21 cellular contexts compared by ENCODE assay signal in the genomic region with DNA sequence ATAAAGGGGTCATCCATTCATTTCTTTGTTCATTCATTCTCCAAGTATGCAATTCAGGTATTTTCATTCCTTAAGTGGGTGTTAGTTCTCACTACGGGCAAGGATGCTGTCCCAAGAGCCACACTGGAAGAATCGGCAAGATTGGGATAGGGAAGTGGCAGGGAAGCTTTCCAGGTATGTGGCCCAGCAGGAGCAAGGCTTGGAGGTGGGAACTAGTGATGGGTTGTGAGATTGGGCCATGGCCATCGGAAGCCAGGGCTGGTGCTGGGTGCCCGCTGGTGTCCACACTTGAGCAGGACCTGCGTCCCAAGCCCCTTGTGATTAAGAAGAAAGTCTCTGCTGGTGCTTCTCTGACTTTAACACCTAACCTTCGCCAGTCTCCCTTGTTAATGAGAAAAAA. TPM values are rescaled to one million over a fixed set of nuclear protein-coding genes. Genes with fewer than 3 reads are reported as not detected.
A peak's percentile ranks its signal among the peaks of the same experiment; 100 is the strongest.
DNase-seq lines count a peak whose midpoint lies in the region; ATAC-seq, FAIRE-seq and TF ChIP-seq lines count a peak whose summit lies in the region.
"Had no signal": no experiment of that assay in that cellular context is flagged by ENCODE, and none has a peak within 500 bp of the region (broad histone marks: within the 10 kb centered on the region; RNA-seq: fewer than 3 reads in every experiment).

No MANE protein-coding gene starts in this region.

- no peak overlapping the region for H3K9ac ChIP-seq in HepG2 (ENCODE audit: insufficient read depth, low read depth, low read length)
- H3K9ac ChIP-seq in endodermal cell (ENCODE audit: extremely low read depth, low read length, poor library complexity, severe bottlenecking), result no peak overlapping the region
- no peak overlapping the region for H3K9ac ChIP-seq in neuronal stem cell (ENCODE audit: low read depth, low read length, poor library complexity)

- peaks cover 1% of the 10 kb centered on the region for H3K79me1 ChIP-seq in neuronal stem cell (ENCODE audit: low read depth, low read length)

- POLR2A ChIA-PET in HepG2 (lab: Yijun Ruan, JAX), result no interaction called here

- peaks cover 18% of the 10 kb centered on the region for H3K27me3 Mint-ChIP-seq in endodermal cell (ENCODE audit: insufficient read depth)

- CTCF ChIA-PET in HepG2 (lab: Yijun Ruan, JAX; ENCODE audit: low intra/inter-chr PET ratio, low total read pairs), result no interaction called here

- H2BK15ac ChIP-seq in neuronal stem cell (ENCODE audit: low read length), result peak overlapping the region; percentile 61

- no peak overlapping the region for H2BK5ac ChIP-seq in neuronal stem cell (ENCODE audit: low read length)

- no peak overlapping the region for H2BK12ac ChIP-seq in neuronal stem cell (ENCODE audit: low read length)

- H3K36me3 Mint-ChIP-seq in endodermal cell (ENCODE audit: low read depth), result no peaks in the 10 kb centered on the region
- H3K36me3 Mint-ChIP-seq: IgD-negative memory B cell had no signal

- no peak for DNase-seq in HepG2 (ENCODE audit: low spot score)
- DNase-seq in right lobe of liver, result no peak
- DNase-seq in endodermal cell, result peak; percentile 59
- no peak for DNase-seq in neuronal stem cell (ENCODE audit: low spot score)
- DNase-seq in NK-92 (lab: John Stamatoyannopoulos, UW; ENCODE audit: unreplicated experiment), result no peak
- no peak for DNase-seq in NCI-H1694 (lab: John Stamatoyannopoulos, UW)
- DNase-seq in activated CD4-positive, alpha-beta T cell treated with anti-CD3 and anti-CD28 coated beads, Interleukin-2, amount 50 U/mL, for 1 hour, result no peak
- DNase-seq: AML-193; Caco-2; CD4-positive, alpha-beta T cell; HFFc6 had no signal

- no peak overlapping the region for H4K8ac ChIP-seq in neuronal stem cell (ENCODE audit: low read depth, low read length)

- intact Hi-C loops in HepG2 (cut with micrococcal nuclease; ENCODE audit: unreplicated experiment), result no loop called here
- intact Hi-C loops in right lobe of liver (cut with DNase I), result no loop called here

- TF ChIP-seq RAD21 in HepG2 (CRISPR knock-in tag; IDR thresholded peaks at IDR 0.05), result no peak

- H2BK120ac ChIP-seq in neuronal stem cell (ENCODE audit: low read depth, low read length), result no peak overlapping the region

- TF ChIP-seq POLR2A in HepG2 (IDR thresholded peaks at IDR 0.05; ENCODE audit: insufficient read depth in 1 of 2, low read depth in 2 of 2, low read length in 2 of 2), result no peak
- TF ChIP-seq POLR2A in right lobe of liver (IDR thresholded peaks at IDR 0.05), result no peak

- ATAC-seq in HepG2, result no peak
- ATAC-seq in right lobe of liver, result no peak
- ATAC-seq: A549, HCT116 had no signal

- H3K4me1 ChIP-seq in HepG2 (ENCODE audit: insufficient read depth, low read length) (peaks cover 30% of the 10 kb centered on the region), right lobe of liver (peaks cover 0 to 4% (median 0%) of the 10 kb centered on the region in 4 donors), endodermal cell (ENCODE audit: control insufficient read depth, insufficient read depth, low read length) (peaks cover 5% of the 10 kb centered on the region), neuronal stem cell (ENCODE audit: control insufficient read depth in 2 of 2, insufficient read depth in 1 of 2, low read depth in 1 of 2, low read length in 2 of 2) (peaks cover 28 to 36% of the 10 kb centered on the region in 2 donors)
- H3K4me1 ChIP-seq: A549, Caco-2 had no signal

- H3K36me3 ChIP-seq in HepG2 (replicated peaks in 1 of 2; ENCODE audit: control insufficient read depth in 1 of 2, insufficient read depth in 2 of 2, low read length in 2 of 2), result no peaks in the 10 kb centered on the region
- no peaks in the 10 kb centered on the region for H3K36me3 ChIP-seq in right lobe of liver
- H3K36me3 ChIP-seq in endodermal cell (ENCODE audit: control insufficient read depth, insufficient read depth, low read length), result no peaks in the 10 kb centered on the region
- H3K36me3 ChIP-seq in neuronal stem cell (replicated peaks in 1 of 2; ENCODE audit: control insufficient read depth in 2 of 2, insufficient read depth in 2 of 2, low read length in 2 of 2), result peaks cover 0 to 2% of the 10 kb centered on the region in 2 donors

- H4K20me1 ChIP-seq in HepG2 (ENCODE audit: insufficient read depth, low read length), result no peaks in the 10 kb centered on the region

- H3K9me3 ChIP-seq in HepG2 (ENCODE audit: low read length), result no peaks in the 10 kb centered on the region
- no peaks in the 10 kb centered on the region for H3K9me3 ChIP-seq in right lobe of liver
- no peaks in the 10 kb centered on the region for H3K9me3 ChIP-seq in endodermal cell (ENCODE audit: control insufficient read depth, low read length)
- H3K9me3 ChIP-seq in neuronal stem cell (replicated peaks in 1 of 2; ENCODE audit: control insufficient read depth in 2 of 2, insufficient read depth in 1 of 2, low read depth in 1 of 2, low read length in 2 of 2), result peaks cover 0 to 3% of the 10 kb centered on the region in 2 donors
- H3K9me3 ChIP-seq: A549, Caco-2 had no signal

- H3K4me1 Mint-ChIP-seq in endodermal cell, result peaks cover 26% of the 10 kb centered on the region

- H3K4me3 ChIP-seq in HepG2 (replicated peaks in 1 of 3; ENCODE audit: insufficient read depth in 1 of 3, low read depth in 2 of 3, low read length in 3 of 3) (no peak overlapping the region), right lobe of liver (no peak overlapping the region), endodermal cell (ENCODE audit: low read length) (no peak overlapping the region), neuronal stem cell (ENCODE audit: low read length in 2 of 2) (no peak overlapping the region)
- H3K4me3 ChIP-seq: A549 had no signal

- TF ChIP-seq EP300 in HepG2 (IDR thresholded peaks at IDR 0.05; ENCODE audit: low read depth in 2 of 2, low read length in 2 of 2) (no peak), HepG2 (CRISPR knock-in tag; IDR thresholded peaks at IDR 0.05; ENCODE audit: borderline replicate concordance) (no peak)

- peaks cover 11 to 75% of the 10 kb centered on the region in 2 experiments for H3K27me3 ChIP-seq in HepG2 (ENCODE audit: control insufficient read depth in 1 of 2, insufficient read depth in 2 of 2, low read length in 2 of 2)
- no peaks in the 10 kb centered on the region for H3K27me3 ChIP-seq in right lobe of liver
- H3K27me3 ChIP-seq in endodermal cell (ENCODE audit: control insufficient read depth, insufficient read depth, low read length, poor library complexity, severe bottlenecking), result peaks cover 5% of the 10 kb centered on the region
- H3K27me3 ChIP-seq in neuronal stem cell (ENCODE audit: control insufficient read depth in 3 of 3, insufficient read depth in 3 of 3, low read depth in 1 of 3, low read length in 3 of 3), result peaks cover 0 to 3% (median 0%) of the 10 kb centered on the region in 3 experiments

- H3K27ac ChIP-seq in HepG2 (ENCODE audit: extremely low read length, insufficient read depth, low read length), result no peak overlapping the region
- H3K27ac ChIP-seq in right lobe of liver, result no peak overlapping the region
- no peak overlapping the region for H3K27ac ChIP-seq in endodermal cell (ENCODE audit: low read depth, low read length)
- H3K27ac ChIP-seq in neuronal stem cell (replicated peaks; ENCODE audit: low read length), result no peak overlapping the region
- H3K27ac ChIP-seq: 22Rv1, A549, C4-2B, HL-60 had no signal

- no peak overlapping the region for H3K14ac ChIP-seq in neuronal stem cell (ENCODE audit: low read length)

- BruUV-seq in HepG2 (replicated peaks; lab: Mats Ljungman, UMichigan), result no TSS peak

- no peak overlapping the region for H4K91ac ChIP-seq in neuronal stem cell (ENCODE audit: low read depth, low read length, poor library complexity)

- no peak overlapping the region for H2AFZ ChIP-seq in HepG2 (ENCODE audit: low read length)
- no peak overlapping the region for H2AFZ ChIP-seq in neuronal stem cell (ENCODE audit: low read length)

- in situ Hi-C loops in HepG2 (cut with HindIII; ENCODE audit: extremely low pct_ligation_motif_present, low pct_unique_long_range_greater_than_20kb), result no loop called here

- H3K4me2 ChIP-seq in HepG2 (ENCODE audit: low read depth, low read length) (no peak overlapping the region), neuronal stem cell (ENCODE audit: insufficient read depth, low read length, poor library complexity, severe bottlenecking) (no peak overlapping the region)
- H3K4me2 ChIP-seq: A549 had no signal

- H3K79me2 ChIP-seq in HepG2 (ENCODE audit: insufficient read depth, low read length), result no peaks in the 10 kb centered on the region

- no peak overlapping the region for H3K27ac Mint-ChIP-seq in endodermal cell
- H3K27ac Mint-ChIP-seq: CD4-positive, alpha-beta T cell; HFFc6; IgD-negative memory B cell had no signal

- TF ChIP-seq CTCF in HepG2 (CRISPR knock-in tag; IDR thresholded peaks at IDR 0.05), result no peak
- TF ChIP-seq CTCF in right lobe of liver (IDR thresholded peaks at IDR 0.05), result no peak
- no peak for TF ChIP-seq CTCF in endodermal cell (conservative IDR thresholded peaks at IDR 0.05)

- H3K23ac ChIP-seq in neuronal stem cell (ENCODE audit: low read depth, low read length, poor library complexity), result no peak overlapping the region

- 45% methylated on average over 6 of the region's 6 CpGs for WGBS in HepG2 (ENCODE audit: low lambda C conversion rate)
- 80% methylated on average over 5 of the region's 6 CpGs for WGBS in right lobe of liver (ENCODE audit: insufficient coverage, low coverage, low lambda C conversion rate, missing lambda C conversion rate)
- 85 to 88% methylated on average over 5 to 6 of the region's 6 CpGs for WGBS in endodermal cell (ENCODE audit: insufficient coverage in 1 of 2, insufficient read length in 1 of 2), 2 experiments
- WGBS in neuronal stem cell (ENCODE audit: extremely low coverage in 2 of 2, insufficient read length in 2 of 2, insufficient replicate concordance in 1 of 2), 2 donors, result no CpG with 5 or more reads among the region's 6 CpGs

- no peak for FAIRE-seq in HepG2 (lab: Jason Lieb, UNC)
- FAIRE-seq: A549, D721Med, GM12891, GM19239, H54 had no signal

- no peak overlapping the region for H3K4ac ChIP-seq in neuronal stem cell (ENCODE audit: low read length)

- peak overlapping the region; percentile 37 for H2AK5ac ChIP-seq in neuronal stem cell (ENCODE audit: low read depth, low read length)

- H3K4me3 Mint-ChIP-seq in endodermal cell, result no peak overlapping the region
- H3K4me3 Mint-ChIP-seq: CD4-positive, alpha-beta T cell; HFFc6; IgD-negative memory B cell had no signal

- H3K18ac ChIP-seq in neuronal stem cell (ENCODE audit: low read length), result peak overlapping the region; percentile 82

- no peaks in the 10 kb centered on the region for H3K9me3 Mint-ChIP-seq in endodermal cell
- H3K9me3 Mint-ChIP-seq: CD4-positive, alpha-beta T cell; HFFc6; IgD-negative memory B cell had no signal

RNA-seq across cellular contexts. Expression of gene VSTM2L, which starts 15.1 kb away (rescaled TPM):
- total RNA-seq in HepG2 (2016; rRNA removed; fragmentation: Illumina TruSeq; extraction: Trizol), result not detected in 2 replicates
- total RNA-seq in HepG2 (2016; cell fraction: cytosol; rRNA removed; fragmentation: Illumina TruSeq; extraction: Trizol; ENCODE audit: low read depth), result not detected in 2 replicates
- 0.04 TPM in 1 of 2 replicates, not detected in the other for total RNA-seq in HepG2 (2016; cell fraction: insoluble cytoplasmic fraction; rRNA removed; fragmentation: Illumina TruSeq; extraction: Trizol)
- not detected in 2 replicates for total RNA-seq in HepG2 (2016; cell fraction: membrane; rRNA removed; fragmentation: Illumina TruSeq; extraction: Trizol)
- total RNA-seq in HepG2 (2016; cell fraction: nucleus; rRNA removed; fragmentation: Illumina TruSeq; extraction: Trizol), result not detected in 2 replicates
- 0.03 TPM in 1 of 2 replicates, not detected in the other for polyA plus RNA-seq in HepG2 (2011; rRNA removed)
- polyA plus RNA-seq in HepG2 (2011; cell fraction: cytosol; rRNA removed), result not detected in 2 replicates
- not detected in 2 replicates for polyA plus RNA-seq in HepG2 (2011; cell fraction: nucleus; rRNA removed)
- 0.19 TPM in 1 of 2 replicates, not detected in the other for polyA plus RNA-seq in HepG2 (2012)
- 0.08 TPM in 1 of 2 replicates, not detected in the other for polyA plus RNA-seq in HepG2 (2016; cell fraction: cytosol; fragmentation: Illumina TruSeq; extraction: Trizol; ENCODE audit: low read depth)
- not detected in 2 replicates for polyA plus RNA-seq in HepG2 (2016; cell fraction: insoluble cytoplasmic fraction; fragmentation: Illumina TruSeq; extraction: Trizol; ENCODE audit: low read depth)
- polyA plus RNA-seq in HepG2 (2016; cell fraction: membrane; fragmentation: Illumina TruSeq; extraction: Trizol; ENCODE audit: low read depth), result not detected in 2 replicates
- not detected in 2 replicates for polyA plus RNA-seq in HepG2 (2016; cell fraction: nucleus; fragmentation: Illumina TruSeq; extraction: Trizol; ENCODE audit: insufficient read depth, low read depth)
- polyA minus RNA-seq in HepG2 (2011; rRNA and poly(A)+ RNA removed; ENCODE audit: low replicate concordance), result not detected in 2 replicates
- not detected in 2 replicates for polyA minus RNA-seq in HepG2 (2011; cell fraction: cytosol; rRNA and poly(A)+ RNA removed)
- not detected in 2 replicates for polyA minus RNA-seq in HepG2 (2011; cell fraction: nucleus; rRNA and poly(A)+ RNA removed)
- 10 to 100 TPM in 1 of 6 experiments, 1 to 10 TPM in 3, under 1 TPM in 2; 0.56 to 10.7 (median 1.8) TPM for total RNA-seq in right lobe of liver
- 1 to 10 TPM; 1.4 to 2.9 TPM for total RNA-seq in endodermal cell
- 27.8 TPM for polyA plus RNA-seq in endodermal cell (2013, experiment 1 of 2)
- polyA plus RNA-seq in endodermal cell (2013, experiment 2 of 2), result 22.4 TPM
- polyA plus RNA-seq in neuronal stem cell (2013, experiment 1 of 2), result 9.1 TPM
- polyA plus RNA-seq in neuronal stem cell (2013, experiment 2 of 2), result 8.0 TPM
- total RNA-seq: Caco-2; CD4-positive, alpha-beta T cell had no signal
- polyA plus RNA-seq: IgD-negative memory B cell had no signal
